ENCODE assay signal across 24 cellular contexts in genomic region chr9:88628811-88629210, GRCh38.
A peak's percentile ranks its signal among the peaks of the same experiment; 100 is the strongest.
DNase-seq lines count a peak whose midpoint lies in the region; ATAC-seq and TF ChIP-seq lines count a peak whose summit lies in the region.
"Had no signal": no experiment of that assay in that cellular context is flagged by ENCODE, and none has a peak within 500 bp of the region (broad histone marks: within the 10 kb centered on the region; RNA-seq: fewer than 3 reads in every experiment).

No MANE protein-coding gene starts in this region.

- intact Hi-C loops in adrenal gland (cut with DNase I) (no loop called here), left ventricle myocardium inferior (cut with micrococcal nuclease) (no loop called here), sciatic nerve (cut with DNase I) (no loop called here)

- H3K4me1 ChIP-seq in GM23248 (ENCODE audit: insufficient read depth) = peaks cover 19% of the 10 kb centered on the region
- H3K4me1 ChIP-seq in adrenal gland (replicated peaks in 1 of 2) = no peaks in the 10 kb centered on the region
- H3K4me1 ChIP-seq in left ventricle myocardium inferior = no peaks in the 10 kb centered on the region
- H3K4me1 ChIP-seq: SJCRH30 had no signal

- no peak overlapping the region for H3K27ac Mint-ChIP-seq in activated naive CD4-positive, alpha-beta T cell treated with anti-CD3 and anti-CD28 coated beads, Interleukin-2, amount 10 ng/mL, durations not matched to agents 7 days and 5 days
- H3K27ac Mint-ChIP-seq: CD4-positive, alpha-beta memory T cell; H9 had no signal

- peak overlapping the region; percentile 15 for H3K27ac ChIP-seq in GM23248
- peak overlapping the region in 3 of 5 donors; percentile 3 to 64 (median 8) for H3K27ac ChIP-seq in adrenal gland
- H3K27ac ChIP-seq in left ventricle myocardium inferior (replicated peaks) = no peak overlapping the region
- H3K27ac ChIP-seq: PC-9, SJCRH30 had no signal

- no peak for ATAC-seq in sciatic nerve
- ATAC-seq: HepG2, K562 had no signal

- peaks cover 14% of the 10 kb centered on the region for H3F3A ChIP-seq in GM23248 (ENCODE audit: insufficient read depth)

- no peaks in the 10 kb centered on the region for H3K27me3 ChIP-seq in GM23248 (replicated peaks; ENCODE audit: insufficient read depth)
- H3K27me3 ChIP-seq in adrenal gland = no peaks in the 10 kb centered on the region
- no peaks in the 10 kb centered on the region for H3K27me3 ChIP-seq in left ventricle myocardium inferior (ENCODE audit: low read depth)
- H3K27me3 ChIP-seq: SJCRH30 had no signal

- no peaks in the 10 kb centered on the region for H3K9me2 ChIP-seq in GM23248 (ENCODE audit: insufficient read depth)

- H3K4me3 Mint-ChIP-seq in activated naive CD4-positive, alpha-beta T cell treated with anti-CD3 and anti-CD28 coated beads, Interleukin-2, amount 10 ng/mL, durations not matched to agents 7 days and 5 days = no peak overlapping the region
- H3K4me3 Mint-ChIP-seq: CD4-positive, alpha-beta memory T cell; H9 had no signal

- TF ChIP-seq POLR2A in adrenal gland (IDR thresholded peaks at IDR 0.05) = no peak

- H3K9me3 ChIP-seq in GM23248 (ENCODE audit: low read depth) (no peaks in the 10 kb centered on the region), adrenal gland (replicated peaks in 1 of 3) (no peaks in the 10 kb centered on the region), left ventricle myocardium inferior (replicated peaks) (peaks cover 10% of the 10 kb centered on the region)
- H3K9me3 ChIP-seq: SJCRH30 had no signal

- no peaks in the 10 kb centered on the region for H3K36me3 Mint-ChIP-seq in activated naive CD4-positive, alpha-beta T cell treated with anti-CD3 and anti-CD28 coated beads, Interleukin-2, amount 10 ng/mL, durations not matched to agents 7 days and 5 days
- H3K36me3 Mint-ChIP-seq: CD4-positive, alpha-beta memory T cell had no signal

- H3K9me3 Mint-ChIP-seq in activated naive CD4-positive, alpha-beta T cell treated with anti-CD3 and anti-CD28 coated beads, Interleukin-2, amount 10 ng/mL, durations not matched to agents 7 days and 5 days = peaks cover 2% of the 10 kb centered on the region

- TF ChIP-seq CTCF in adrenal gland (IDR thresholded peaks at IDR 0.05) = no peak
- no peak for TF ChIP-seq CTCF in fibroblast of the aortic adventitia (IDR thresholded peaks at IDR 0.05; ENCODE audit: insufficient read depth, low read length)
- no peak for TF ChIP-seq CTCF in left ventricle myocardium inferior (IDR thresholded peaks at IDR 0.05; ENCODE audit: borderline replicate concordance)

- H3K4me3 ChIP-seq in GM23248 (no peak overlapping the region), adrenal gland (no peak overlapping the region), fibroblast of the aortic adventitia (ENCODE audit: low read depth, low read length) (no peak overlapping the region), left ventricle myocardium inferior (no peak overlapping the region)
- H3K4me3 ChIP-seq: K562, PC-9, SJCRH30 had no signal

- no peaks in the 10 kb centered on the region for H3K27me3 Mint-ChIP-seq in activated naive CD4-positive, alpha-beta T cell treated with anti-CD3 and anti-CD28 coated beads, Interleukin-2, amount 10 ng/mL, durations not matched to agents 7 days and 5 days

- no peak overlapping the region for H2AFZ ChIP-seq in GM23248
- H2AFZ ChIP-seq: PC-9 had no signal

- H3K79me2 ChIP-seq in GM23248 (ENCODE audit: insufficient read depth) = no peaks in the 10 kb centered on the region

- CTCF ChIA-PET in activated naive CD4-positive, alpha-beta T cell treated with anti-CD3 and anti-CD28 coated beads, Interleukin-2, amount 10 ng/mL, durations not matched to agents 7 days and 5 days (lab: Charles Lee) = no interaction called here

- H3K4me2 ChIP-seq in GM23248 (ENCODE audit: unreplicated experiment) = peak overlapping the region; percentile 41
- H3K4me2 ChIP-seq: PC-9 had no signal

- H4K20me1 ChIP-seq in GM23248 (ENCODE audit: insufficient read depth) = no peaks in the 10 kb centered on the region

- H3K36me3 ChIP-seq in GM23248 (ENCODE audit: low read depth) (no peaks in the 10 kb centered on the region), adrenal gland (replicated peaks in 1 of 2) (no peaks in the 10 kb centered on the region), left ventricle myocardium inferior (no peaks in the 10 kb centered on the region)
- H3K36me3 ChIP-seq: SJCRH30 had no signal

- DNase-seq in GM23248 (peak; percentile 54), adrenal gland (no peak), fibroblast of the aortic adventitia (ENCODE audit: low read depth) (peak; percentile 5), left ventricle myocardium inferior (no peak), sciatic nerve (ENCODE audit: low spot score) (no peak), NCI-H2171 (lab: John Stamatoyannopoulos, UW) (no peak)
- DNase-seq in activated naive CD4-positive, alpha-beta T cell treated with anti-CD3 and anti-CD28 coated beads, Interleukin-2, amount 10 ng/mL, durations not matched to agents 7 days and 5 days = no peak
- DNase-seq: C1 segment of cervical spinal cord; CD4-positive, alpha-beta memory T cell; COR-L47; DMS79; EL; GF-D8; H9; MM.1S; NCI-H1417; NCI-H1694; NCI-H2029 treated with DMSO at 0.1 percent for 48 hours; NCI-H2227 treated with DMSO at 0.1 percent for 48 hours; NCI-H526 treated with DMSO at 0.1 percent for 48 hours; PC-9; SJCRH30 had no signal

- H3K9ac ChIP-seq in GM23248 = no peak overlapping the region

- in situ Hi-C loops in GM23248 (cut with MboI) = no loop called here

- H3K4me1 Mint-ChIP-seq in activated naive CD4-positive, alpha-beta T cell treated with anti-CD3 and anti-CD28 coated beads, Interleukin-2, amount 10 ng/mL, durations not matched to agents 7 days and 5 days = no peaks in the 10 kb centered on the region
- H3K4me1 Mint-ChIP-seq: CD4-positive, alpha-beta memory T cell; H9 had no signal

Comparison
In these comparisons a context has a peak if more than half of its experiments do, and no peak if none do; other contexts are left out.
1. DNase-seq: peak in GM23248 (single experiment) and fibroblast of the aortic adventitia (single experiment); none in adrenal gland (0 of 7), activated naive CD4-positive, alpha-beta T cell treated with anti-CD3 and anti-CD28 coated beads, Interleukin-2, amount 10 ng/mL, durations not matched to agents 7 days and 5 days (single experiment), left ventricle myocardium inferior (single experiment), sciatic nerve (single experiment) and NCI-H2171 (single experiment).